ENCODE assay signal across 20 cellular contexts in genomic region chr10:71211053-71211452, GRCh38. TPM values are rescaled to one million over a fixed set of nuclear protein-coding genes. Genes with fewer than 3 reads are reported as not detected.
"Had no signal": no experiment of that assay in that cellular context is flagged by ENCODE, and none has a peak within 500 bp of the region (broad histone marks: within the 10 kb centered on the region; RNA-seq: fewer than 3 reads in every experiment).

No MANE protein-coding gene starts in this region.

- DNase-seq: activated CD4-positive, alpha-beta T cell treated with anti-CD3 and anti-CD28 coated beads, Interleukin-2, amount 10 ng/mL, durations not matched to agents 7 days and 5 days; activated CD8-positive, alpha-beta T cell treated with anti-CD3 and anti-CD28 coated beads, Interleukin-2, amount 10 ng/mL, durations not matched to agents 7 days and 5 days; activated naive CD4-positive, alpha-beta T cell; activated naive CD8-positive, alpha-beta T cell treated with anti-CD3 and anti-CD28 coated beads, Interleukin-2, amount 10 ng/mL, durations not matched to agents 7 days and 5 days; central memory CD4-positive, alpha-beta T cell; cortex of kidney; esophagus squamous epithelium; heart right ventricle; immature natural killer cell; mesenchymal stem cell; natural killer cell; occipital lobe; retina; stimulated activated CD4-positive, alpha-beta T cell treated with anti-CD3 and anti-CD28 coated beads, Interleukin-12 subunit alpha, Interleukin-12 subunit beta, amount 100 ng/mL, for 4 hours; stimulated activated CD4-positive, alpha-beta T cell treated with anti-CD3 and anti-CD28 coated beads, Interleukin-2, amount 100 ng/mL, for 24 hours; stimulated activated naive CD4-positive, alpha-beta T cell treated with Interleukin-2 at 50 U/mL for 16 hours had no signal

- ATAC-seq: activated CD4-positive, CD25-positive, alpha-beta regulatory T cell treated with anti-CD3 and anti-CD28 coated beads, Interleukin-2, amount 50 U/mL, for 24 hours; activated CD8-positive, alpha-beta T cell treated with anti-CD3 and anti-CD28 coated beads, Interleukin-2, amount 10 ng/mL, durations not matched to agents 7 days and 5 days; body of pancreas; heart right ventricle; natural killer cell had no signal

- H3K4me3 Mint-ChIP-seq: T-helper 1 cell treated with Interleukin-12 subunit alpha and Interleukin-12 subunit beta and Interleukin-4 antibody, amounts not matched to agents 30 μg/mL and 1 μg/mL, for 36 hours had no signal

- H3K36me3 Mint-ChIP-seq: activated naive CD8-positive, alpha-beta T cell treated with anti-CD3 and anti-CD28 coated beads, Interleukin-2, amount 10 ng/mL, durations not matched to agents 7 days and 5 days; immature natural killer cell; natural killer cell had no signal

- H3K9me3 Mint-ChIP-seq: activated CD4-positive, alpha-beta T cell treated with anti-CD3 and anti-CD28 coated beads, Interleukin-2, amount 10 ng/mL, durations not matched to agents 7 days and 5 days; activated naive CD8-positive, alpha-beta T cell treated with anti-CD3 and anti-CD28 coated beads, Interleukin-2, amount 10 ng/mL, durations not matched to agents 7 days and 5 days; activated T-helper 1 cell treated with anti-CD3 and anti-CD28 coated beads, Interleukin-12 subunit alpha, Interleukin-12 subunit beta, Interleukin-2, Interleukin-4 antibody, amounts not matched to agents 30 ng/mL and 10 ng/mL and 1 ng/mL, durations not matched to agents 14 hours and 24 hours and 36 hours; natural killer cell; T-helper 1 cell treated with Interleukin-12 subunit alpha and Interleukin-12 subunit beta and Interleukin-4 antibody, amounts not matched to agents 30 μg/mL and 1 μg/mL, for 36 hours had no signal

- H3K27ac Mint-ChIP-seq: activated CD4-positive, alpha-beta T cell treated with anti-CD3 and anti-CD28 coated beads, Interleukin-2, amount 10 ng/mL, durations not matched to agents 7 days and 5 days; activated CD8-positive, alpha-beta T cell treated with anti-CD3 and anti-CD28 coated beads, Interleukin-2, amount 10 ng/mL, durations not matched to agents 7 days and 5 days; activated naive CD8-positive, alpha-beta T cell treated with anti-CD3 and anti-CD28 coated beads, Interleukin-2, amount 10 ng/mL, durations not matched to agents 7 days and 5 days; activated T-helper 1 cell treated with anti-CD3 and anti-CD28 coated beads, Interleukin-12 subunit alpha, Interleukin-12 subunit beta, Interleukin-2, Interleukin-4 antibody, amounts not matched to agents 30 ng/mL and 10 ng/mL and 1 ng/mL, durations not matched to agents 14 hours and 24 hours and 36 hours; immature natural killer cell; natural killer cell; T-helper 1 cell treated with Interleukin-12 subunit alpha and Interleukin-12 subunit beta and Interleukin-4 antibody, amounts not matched to agents 30 μg/mL and 1 μg/mL, for 36 hours had no signal

RNA-seq across cellular contexts. Expression of gene UNC5B, which starts 1.3 kb away (rescaled TPM):
- total RNA-seq: activated CD4-positive, alpha-beta T cell treated with anti-CD3 and anti-CD28 coated beads, Interleukin-2, amount 10 ng/mL, durations not matched to agents 7 days and 5 days had no signal
